In genomic region chr2:48635786-48636185, GRCh38 we compare ENCODE assay signal across 28 cellular contexts. TPM values are rescaled to one million over a fixed set of nuclear protein-coding genes. Genes with fewer than 3 reads are reported as not detected.
"Had no signal": no experiment of that assay in that cellular context is flagged by ENCODE, and none has a peak within 500 bp of the region (broad histone marks: within the 10 kb centered on the region; RNA-seq: fewer than 3 reads in every experiment).

No MANE protein-coding gene starts in this region.

- H3K4me3 ChIP-seq: stomach, suprapubic skin, testis, thoracic aorta, thyroid gland, tibial artery, tibial nerve, transverse colon, upper lobe of left lung, upper lobe of right lung, uterus, vagina had no signal

- H3K4me3 Mint-ChIP-seq: stimulated activated effector memory CD8-positive, alpha-beta T cell treated with anti-CD3 and anti-CD28 coated beads, Interleukin-12 subunit alpha, Interleukin-12 subunit beta, amount 100 ng/mL, for 72 hours; stimulated activated memory B cell treated with anti-CD40 and anti-IgM and Interleukin-4, amounts not matched to agents 10 μg/mL and 1 μg/mL and 100 μg/mL, for 72 hours; stimulated activated naive B cell treated with anti-CD40 and anti-IgM and Interleukin-4, amounts not matched to agents 10 μg/mL and 1 μg/mL and 100 μg/mL, for 72 hours; stimulated activated naive CD8-positive, alpha-beta T cell treated with anti-CD3 and anti-CD28 coated beads, Interleukin-15, amount 100 ng/mL, for 72 hours; stimulated activated naive CD8-positive, alpha-beta T cell treated with anti-CD3 and anti-CD28 coated beads, Interleukin-15, Interleukin-2, amounts not matched to agents 100 ng/mL and 50 ng/mL, for 24 hours; type B pancreatic cell had no signal

- H3K36me3 ChIP-seq: stomach, suprapubic skin, thoracic aorta, thyroid gland, tibial artery, transverse colon, upper lobe of left lung, upper lobe of right lung, uterus, vagina had no signal

- DNase-seq: stimulated activated CD4-positive, alpha-beta T cell treated with anti-CD3 and anti-CD28 coated beads, Interleukin-2, amount 100 ng/mL, for 48 hours; stimulated activated CD4-positive, alpha-beta T cell treated with anti-CD3 and anti-CD28 coated beads, Interleukin-4, amount 100 ng/mL, for 1 hour; stimulated activated CD4-positive, alpha-beta T cell treated with anti-CD3 and anti-CD28 coated beads, Interleukin-4, amount 100 ng/mL, for 24 hours; stimulated activated CD4-positive, alpha-beta T cell treated with anti-CD3 and anti-CD28 coated beads, Interleukin-4, amount 100 ng/mL, for 4 hours; stimulated activated CD8-positive, alpha-beta memory T cell treated with anti-CD3 and anti-CD28 coated beads, Interleukin-4, amount 100 ng/mL, for 48 hours; stimulated activated naive B cell treated with anti-CD40 and anti-IgM and Interleukin-4, amounts not matched to agents 10 μg/mL and 1 μg/mL and 100 μg/mL, for 72 hours; stimulated activated naive CD4-positive, alpha-beta T cell; stimulated activated naive CD4-positive, alpha-beta T cell treated with Interleukin-2 at 50 U/mL for 16 hours; stimulated activated naive CD8-positive, alpha-beta T cell treated with anti-CD3 and anti-CD28 coated beads, Interleukin-15, amount 100 ng/mL, for 72 hours; stimulated activated naive CD8-positive, alpha-beta T cell treated with anti-CD3 and anti-CD28 coated beads, Interleukin-15, Interleukin-2, amounts not matched to agents 100 U/mL and 50 U/mL, for 24 hours; stomach; substantia nigra; testis; thyroid gland; tibial artery; transverse colon; upper lobe of left lung; upper lobe of right lung; uterus had no signal

- H3K9me3 ChIP-seq: suprapubic skin, testis, thoracic aorta, thyroid gland, transverse colon, upper lobe of right lung, uterus, vagina had no signal

- H3K36me3 Mint-ChIP-seq: stimulated activated effector memory CD8-positive, alpha-beta T cell treated with anti-CD3 and anti-CD28 coated beads, Interleukin-12 subunit alpha, Interleukin-12 subunit beta, amount 100 ng/mL, for 72 hours; stimulated activated memory B cell treated with anti-CD40 and anti-IgM and Interleukin-4, amounts not matched to agents 10 μg/mL and 1 μg/mL and 100 μg/mL, for 72 hours; stimulated activated naive B cell treated with anti-CD40 and anti-IgM and Interleukin-4, amounts not matched to agents 10 μg/mL and 1 μg/mL and 100 μg/mL, for 72 hours; type B pancreatic cell had no signal

- H3K27ac Mint-ChIP-seq: stimulated activated effector memory CD8-positive, alpha-beta T cell treated with anti-CD3 and anti-CD28 coated beads, Interleukin-12 subunit alpha, Interleukin-12 subunit beta, amount 100 ng/mL, for 72 hours; stimulated activated memory B cell treated with anti-CD40 and anti-IgM and Interleukin-4, amounts not matched to agents 10 μg/mL and 1 μg/mL and 100 μg/mL, for 72 hours; stimulated activated naive B cell treated with anti-CD40 and anti-IgM and Interleukin-4, amounts not matched to agents 10 μg/mL and 1 μg/mL and 100 μg/mL, for 72 hours; stimulated activated naive CD8-positive, alpha-beta T cell treated with anti-CD3 and anti-CD28 coated beads, Interleukin-15, amount 100 ng/mL, for 72 hours; stimulated activated naive CD8-positive, alpha-beta T cell treated with anti-CD3 and anti-CD28 coated beads, Interleukin-15, Interleukin-2, amounts not matched to agents 100 ng/mL and 50 ng/mL, for 24 hours; type B pancreatic cell had no signal

- H3K4me1 Mint-ChIP-seq: stimulated activated effector memory CD8-positive, alpha-beta T cell treated with anti-CD3 and anti-CD28 coated beads, Interleukin-12 subunit alpha, Interleukin-12 subunit beta, amount 100 ng/mL, for 72 hours; stimulated activated memory B cell treated with anti-CD40 and anti-IgM and Interleukin-4, amounts not matched to agents 10 μg/mL and 1 μg/mL and 100 μg/mL, for 72 hours; stimulated activated naive B cell treated with anti-CD40 and anti-IgM and Interleukin-4, amounts not matched to agents 10 μg/mL and 1 μg/mL and 100 μg/mL, for 72 hours; stimulated activated naive CD8-positive, alpha-beta T cell treated with anti-CD3 and anti-CD28 coated beads, Interleukin-15, amount 100 ng/mL, for 72 hours had no signal

- H3K27me3 ChIP-seq: stomach, suprapubic skin, testis, thyroid gland, tibial artery, tibial nerve, transverse colon, upper lobe of left lung, upper lobe of right lung, uterus, vagina had no signal

- H3K27ac ChIP-seq: stomach, suprapubic skin, testis, thoracic aorta, thyroid gland, tibial artery, tibial nerve, transverse colon, upper lobe of left lung, upper lobe of right lung, uterus, vagina had no signal

- ATAC-seq: stimulated activated effector memory CD8-positive, alpha-beta T cell treated with anti-CD3 and anti-CD28 coated beads, Interleukin-12 subunit alpha, Interleukin-12 subunit beta, amount 100 ng/mL, for 72 hours; stimulated activated memory B cell treated with anti-CD40 and anti-IgM and Interleukin-4, amounts not matched to agents 10 μg/mL and 1 μg/mL and 100 μg/mL, for 72 hours; stimulated activated naive B cell treated with anti-CD40 and anti-IgM and Interleukin-4, amounts not matched to agents 10 μg/mL and 1 μg/mL and 100 μg/mL, for 72 hours; stimulated activated naive CD8-positive, alpha-beta T cell treated with anti-CD3 and anti-CD28 coated beads, Interleukin-15, amount 100 ng/mL, for 72 hours; stimulated activated naive CD8-positive, alpha-beta T cell treated with anti-CD3 and anti-CD28 coated beads, Interleukin-15, Interleukin-2, amounts not matched to agents 100 U/mL and 50 U/mL, for 24 hours; upper lobe of right lung had no signal

- H3K4me1 ChIP-seq: stomach, suprapubic skin, testis, thyroid gland, tibial artery, tibial nerve, transverse colon, upper lobe of left lung, upper lobe of right lung, uterus, vagina had no signal

- H3K27me3 Mint-ChIP-seq: type B pancreatic cell had no signal

RNA-seq across cellular contexts. Expression of gene GTF2A1L, which starts 18.1 kb away (rescaled TPM):
- total RNA-seq: upper lobe of right lung, ureter had no signal
